In the genomic region with DNA sequence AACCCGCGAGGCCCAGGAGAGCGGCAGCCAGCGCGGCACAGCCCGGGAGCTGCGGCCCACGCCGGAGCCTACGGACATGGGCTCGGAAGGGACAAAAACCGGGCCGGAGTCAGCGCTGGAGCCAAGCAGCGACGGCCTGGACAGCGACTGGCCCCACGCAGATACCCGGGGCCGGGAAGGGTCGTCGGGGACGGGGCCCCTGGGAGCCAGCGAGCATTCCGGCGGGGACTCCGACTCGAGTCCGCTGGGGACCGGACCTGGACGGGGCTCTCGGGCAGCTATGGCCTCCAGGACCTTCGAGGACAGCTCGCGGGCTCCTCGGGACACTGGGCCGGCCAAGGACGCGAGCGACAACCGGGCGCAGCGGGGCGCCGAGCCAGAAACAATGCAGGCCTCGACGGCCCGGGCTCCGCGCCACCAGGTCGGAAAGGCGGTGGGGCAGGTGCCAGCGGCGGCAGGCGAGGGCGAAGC, we compare ENCODE assay signal across 8 cellular contexts. TPM values are rescaled to one million over a fixed set of nuclear protein-coding genes. Genes with fewer than 3 reads are reported as not detected.
DNase-seq lines count a peak whose midpoint lies in the region; ATAC-seq and TF ChIP-seq lines count a peak whose summit lies in the region.

No MANE protein-coding gene starts in this region.

- H3K4me3 ChIP-seq in DND-41 (ENCODE audit: low read depth in 1 of 2, low read length in 2 of 2) (peak overlapping the region in 1 of 2 experiments; percentile 45; a peak in 2 of 4 replicates), right atrium auricular region (peak overlapping the region; percentile 45 to 74), gastrocnemius medialis (peak overlapping the region; percentile 50 to 70 (median 66))

- DNase-seq in DND-41, result no peak
- no peak for DNase-seq in activated T-cell treated with anti-CD3 and anti-CD28 coated beads, Interleukin-2, amount 50 U/mL, for 24 hours
- DNase-seq in right atrium auricular region (ENCODE audit: low spot score), result no peak
- peak in 1 of 2 donors; percentile 23 for DNase-seq in gastrocnemius medialis
- DNase-seq in NAMALWA (ENCODE audit: low spot score), result no peak

- peak overlapping the region; percentile 73 for H3K4me3 Mint-ChIP-seq in activated T-cell treated with anti-CD3 and anti-CD28 coated beads, Interleukin-2, amount 50 U/mL, for 24 hours

- in situ Hi-C loops in gastrocnemius medialis (cut with MboI; ENCODE audit: low sequenced_read_pairs in 4 of 4), result loop anchor here in 1 of 4 donors (25.0 kb wide), 1 partner anchor 151 kb away; no protein-coding TSS in a partner anchor

- H3K27me3 Mint-ChIP-seq in activated T-cell treated with anti-CD3 and anti-CD28 coated beads, Interleukin-2, amount 50 U/mL, for 24 hours, result peaks cover 2% of the 10 kb centered on the region

- no peak overlapping the region for H3K27ac ChIP-seq in DND-41 (ENCODE audit: low read length)
- H3K27ac ChIP-seq in right atrium auricular region, result peak overlapping the region; percentile 91 to 96
- H3K27ac ChIP-seq in gastrocnemius medialis, result peak overlapping the region; percentile 67 to 85 (median 79)

- peaks cover 20% of the 10 kb centered on the region for H3K27me3 ChIP-seq in DND-41 (ENCODE audit: insufficient read depth, low read length, poor library complexity)
- no peaks in the 10 kb centered on the region for H3K27me3 ChIP-seq in right atrium auricular region
- peaks cover 18 to 20% (median 19%) of the 10 kb centered on the region in 3 donors for H3K27me3 ChIP-seq in gastrocnemius medialis

- no peaks in the 10 kb centered on the region for H3K9me3 ChIP-seq in DND-41 (ENCODE audit: insufficient read depth, low read length, severe bottlenecking)
- no peaks in the 10 kb centered on the region for H3K9me3 ChIP-seq in right atrium auricular region
- no peaks in the 10 kb centered on the region for H3K9me3 ChIP-seq in gastrocnemius medialis

- no peak for TF ChIP-seq POLR2A in gastrocnemius medialis (IDR thresholded peaks at IDR 0.05)

- H3K36me3 Mint-ChIP-seq in activated T-cell treated with anti-CD3 and anti-CD28 coated beads, Interleukin-2, amount 50 U/mL, for 24 hours (ENCODE audit: low read depth), result no peaks in the 10 kb centered on the region

- no peak; the same call in 2 of the 3 replicates for ATAC-seq in DND-41 (ENCODE audit: insufficient read depth, low read depth)
- ATAC-seq in HG02678 (IDR thresholded peaks at IDR 0.05; ENCODE audit: unreplicated experiment), result peak; percentile 11
- peak; percentile 25 to 49 for ATAC-seq in gastrocnemius medialis
- no peak for ATAC-seq in GM21447 (IDR thresholded peaks at IDR 0.05; ENCODE audit: unreplicated experiment)
- no peak for ATAC-seq in HG03521 (IDR thresholded peaks at IDR 0.05; ENCODE audit: unreplicated experiment)

- H3K9me3 Mint-ChIP-seq in activated T-cell treated with anti-CD3 and anti-CD28 coated beads, Interleukin-2, amount 50 U/mL, for 24 hours, result no peaks in the 10 kb centered on the region

- peak overlapping the region; percentile 69 for H3K27ac Mint-ChIP-seq in activated T-cell treated with anti-CD3 and anti-CD28 coated beads, Interleukin-2, amount 50 U/mL, for 24 hours

- intact Hi-C loops in gastrocnemius medialis (cut with DNase I; ENCODE audit: low total_unique reads), result loop anchor here (1.0 to 2.0 kb wide), 3 partner anchors 72 to 162 kb away; a partner anchor contains a TSS

- H3K9ac ChIP-seq in DND-41 (ENCODE audit: low read depth, low read length), result peak overlapping the region; percentile 61

- H3K4me1 ChIP-seq in DND-41 (ENCODE audit: insufficient read depth, low read length) (peaks cover 21% of the 10 kb centered on the region), right atrium auricular region (peaks cover 0 to 24% of the 10 kb centered on the region in 2 donors), gastrocnemius medialis (peaks cover 0 to 3% of the 10 kb centered on the region in 2 donors)

- no peaks in the 10 kb centered on the region for H4K20me1 ChIP-seq in DND-41 (ENCODE audit: insufficient read depth, low read length)

- peaks cover 3% of the 10 kb centered on the region for H3K4me1 Mint-ChIP-seq in activated T-cell treated with anti-CD3 and anti-CD28 coated beads, Interleukin-2, amount 50 U/mL, for 24 hours (ENCODE audit: low read depth)

- no peaks in the 10 kb centered on the region for H3K79me2 ChIP-seq in DND-41 (ENCODE audit: insufficient read depth, low read length)

- peak overlapping the region; percentile 79 for H2AFZ ChIP-seq in DND-41 (ENCODE audit: low read depth, low read length)

- H3K36me3 ChIP-seq in DND-41 (ENCODE audit: insufficient read depth, low read length), result no peaks in the 10 kb centered on the region
- no peaks in the 10 kb centered on the region for H3K36me3 ChIP-seq in right atrium auricular region
- no peaks in the 10 kb centered on the region for H3K36me3 ChIP-seq in gastrocnemius medialis

- TF ChIP-seq CTCF in DND-41 (IDR thresholded peaks at IDR 0.05; ENCODE audit: borderline replicate concordance, extremely low read depth, low read length, poor library complexity, severe bottlenecking), result no peak
- no peak for TF ChIP-seq CTCF in right atrium auricular region (IDR thresholded peaks at IDR 0.05)
- no peak for TF ChIP-seq CTCF in gastrocnemius medialis (IDR thresholded peaks at IDR 0.05 in 4 of 5, conservative IDR thresholded peaks at IDR 0.05 in 1 of 5)

- peak overlapping the region; percentile 83 for H3K4me2 ChIP-seq in DND-41 (ENCODE audit: insufficient read depth, low read length)

RNA-seq across cellular contexts. Expression of a gene that starts 1.0 kb away (rescaled TPM):
- total RNA-seq in right atrium auricular region, result 10 to 100 TPM; 29.3 to 34.3 TPM
- total RNA-seq in gastrocnemius medialis, result 10 to 100 TPM in 2 of 4 donors, 1 to 10 TPM in 2; 4.5 to 34.6 (median 14.3) TPM

RNA-seq across cellular contexts. Expression of a gene that starts 44.7 kb away (rescaled TPM):
- total RNA-seq in right atrium auricular region (10 to 100 TPM in 1 of 2 donors, 1 to 10 TPM in 1; 6.4 to 12.0 TPM), gastrocnemius medialis (under 1 TPM in 1 of 4 donors, not detected in 3; 0.22 TPM)

Comparison
In these comparisons a context has a peak if more than half of its experiments do, and no peak if none do; other contexts are left out.
1. ATAC-seq: peak in HG02678 (single experiment) and gastrocnemius medialis (2 of 2); none in DND-41 (single experiment), GM21447 (single experiment) and HG03521 (single experiment).
2. RNA of a gene that starts 44.7 kb away (total RNA-seq): 6.4 to 12.0 TPM in right atrium auricular region; 0.22 TPM in gastrocnemius medialis; every median in the first group is over 4 times any median in the second.